ENCODE assay signal across 8 cellular contexts in genomic region chr16:89657442-89658220, GRCh38. TPM values are rescaled to one million over a fixed set of nuclear protein-coding genes. Genes with fewer than 3 reads are reported as not detected.
A peak's percentile ranks its signal among the peaks of the same experiment; 100 is the strongest.
DNase-seq lines count a peak whose midpoint lies in the region; ATAC-seq lines count a peak whose summit lies in the region.

TSS of gene CHMP1A (minus strand) at chr16:89657708. CDS start at chr16:89657588, 120 bp downstream.
TSS of gene SPATA33 (plus strand) at chr16:89657836. CDS start at chr16:89657912, 76 bp downstream.

- peak within 1 kb of the TSS; percentile 74 to 93 (median 88) for H3K27ac Mint-ChIP-seq in CD8-positive, alpha-beta memory T cell
- H3K27ac Mint-ChIP-seq in effector memory CD8-positive, alpha-beta T cell: peak within 1 kb of the TSS; percentile 88 to 92

- no peak within 1 kb of the TSS for H4K5ac ChIP-seq in mesendoderm (ENCODE audit: low read length)

- H4K8ac ChIP-seq in mesendoderm (ENCODE audit: low read depth, low read length): peak within 1 kb of the TSS; percentile 69

- no peak within 1 kb of the TSS for H3K4ac ChIP-seq in mesendoderm (ENCODE audit: low read depth, low read length)

- peaks cover 19% of the 10 kb centered on the region for H3K79me2 ChIP-seq in mesendoderm (ENCODE audit: control insufficient read depth, insufficient read depth, low read length)

- peaks cover 4% of the 10 kb centered on the region for H3K36me3 ChIP-seq in CD8-positive, alpha-beta memory T cell (ENCODE audit: insufficient read depth, low read length)
- H3K36me3 ChIP-seq in mesendoderm (ENCODE audit: control insufficient read depth, insufficient read depth, low read length): peaks cover 3% of the 10 kb centered on the region

- peaks cover 28 to 47% (median 44%) of the 10 kb centered on the region in 3 donors for H3K4me1 Mint-ChIP-seq in CD8-positive, alpha-beta memory T cell
- H3K4me1 Mint-ChIP-seq in effector memory CD8-positive, alpha-beta T cell (ENCODE audit: low read depth in 2 of 2): peaks cover 20 to 28% of the 10 kb centered on the region in 2 donors

- H3K27ac ChIP-seq in CD8-positive, alpha-beta memory T cell (ENCODE audit: low read depth, low read length): peak within 1 kb of the TSS; percentile 89
- H3K27ac ChIP-seq in mesendoderm (ENCODE audit: low read depth, low read length): peak within 1 kb of the TSS; percentile 56

- H3K4me3 Mint-ChIP-seq in CD8-positive, alpha-beta memory T cell: peak within 1 kb of the TSS; percentile 79 to 92 (median 86)
- H3K4me3 Mint-ChIP-seq in effector memory CD8-positive, alpha-beta T cell: peak within 1 kb of the TSS; percentile 81 to 88

- H3K18ac ChIP-seq in mesendoderm (ENCODE audit: low read length): peak within 1 kb of the TSS; percentile 24

- H3K4me3 ChIP-seq in CD8-positive, alpha-beta memory T cell (ENCODE audit: low read length): peak within 1 kb of the TSS; percentile 92
- peak within 1 kb of the TSS; percentile 95 for H3K4me3 ChIP-seq in mesendoderm (ENCODE audit: low read length)

- peak within 1 kb of the TSS; percentile 98 for H3K56ac ChIP-seq in mesendoderm (ENCODE audit: low read length)

- peaks cover 21% of the 10 kb centered on the region for H3K4me1 ChIP-seq in CD8-positive, alpha-beta memory T cell (ENCODE audit: insufficient read depth, low read length)
- peaks cover 2% of the 10 kb centered on the region for H3K4me1 ChIP-seq in mesendoderm (ENCODE audit: control insufficient read depth, low read depth, low read length)

- H3K4me2 ChIP-seq in mesendoderm (ENCODE audit: low read length): peak within 1 kb of the TSS; percentile 78

- H3K79me1 ChIP-seq in mesendoderm (ENCODE audit: low read length): peaks cover 19% of the 10 kb centered on the region

- WGBS in mesendoderm (ENCODE audit: extremely low coverage, insufficient coverage, low lambda C conversion rate): no CpG with 5 or more reads among the region's 99 CpGs

- H3K27me3 Mint-ChIP-seq in CD8-positive, alpha-beta memory T cell: no peaks in the 10 kb centered on the region
- H3K27me3 Mint-ChIP-seq in effector memory CD8-positive, alpha-beta T cell: no peaks in the 10 kb centered on the region

- peaks cover 0 to 26% (median 7%) of the 10 kb centered on the region in 3 donors for H3K36me3 Mint-ChIP-seq in CD8-positive, alpha-beta memory T cell
- peaks cover 58% of the 10 kb centered on the region for H3K36me3 Mint-ChIP-seq in effector memory CD8-positive, alpha-beta T cell (ENCODE audit: insufficient read depth)

- H3K9me3 Mint-ChIP-seq in CD8-positive, alpha-beta memory T cell: peaks cover 0 to 2% (median 0%) of the 10 kb centered on the region in 5 donors
- no peaks in the 10 kb centered on the region for H3K9me3 Mint-ChIP-seq in effector memory CD8-positive, alpha-beta T cell

- H2BK120ac ChIP-seq in mesendoderm (ENCODE audit: low read depth, low read length): no peak within 1 kb of the TSS

- H2BK15ac ChIP-seq in mesendoderm (replicated peaks; ENCODE audit: low read depth): no peak within 1 kb of the TSS

- peak within 1 kb of the TSS; percentile 92 for H3K9ac ChIP-seq in mesendoderm (ENCODE audit: low read length)

- ATAC-seq in GM19452 (IDR thresholded peaks at IDR 0.05; ENCODE audit: unreplicated experiment): peak; percentile 90
- ATAC-seq in HG03571 (IDR thresholded peaks at IDR 0.05; ENCODE audit: unreplicated experiment): peak; percentile 86
- ATAC-seq in effector memory CD8-positive, alpha-beta T cell (replicated peaks): peak; percentile 90

- no peak within 1 kb of the TSS for H2AK5ac ChIP-seq in mesendoderm (ENCODE audit: low read length)

- CTCF ChIA-PET in CD8-positive, alpha-beta memory T cell (lab: Charles Lee): interaction anchor here (3.6 kb wide), 1 partner anchor 42 kb away, joined by 15 read pairs; no protein-coding TSS in a partner anchor
- CTCF ChIA-PET in activated CD8-positive, alpha-beta memory T cell treated with anti-CD3 and anti-CD28 coated beads for 36 hours (lab: Charles Lee): interaction anchor here (0.5 to 1.7 kb wide), 3 partner anchors 16 to 301 kb away, joined by 4 to 8 read pairs (median 6); no protein-coding TSS in a partner anchor

- no peaks in the 10 kb centered on the region for H3K27me3 ChIP-seq in CD8-positive, alpha-beta memory T cell (ENCODE audit: insufficient read depth, low read length, poor library complexity, severe bottlenecking)
- H3K27me3 ChIP-seq in mesendoderm (ENCODE audit: insufficient read depth, low read length, poor library complexity): no peaks in the 10 kb centered on the region

- no peak within 1 kb of the TSS for H2BK5ac ChIP-seq in mesendoderm (ENCODE audit: low read length)

- no peaks in the 10 kb centered on the region for H3K9me3 ChIP-seq in CD8-positive, alpha-beta memory T cell (ENCODE audit: low read length)

- POLR2A ChIA-PET in CD8-positive, alpha-beta memory T cell (lab: Charles Lee): interaction anchor here (0.6 to 0.8 kb wide), 3 partner anchors 29 to 417 kb away, joined by 3 to 4 read pairs (median 3); partner anchors contain the start of gene CDK10
- POLR2A ChIA-PET in activated CD8-positive, alpha-beta memory T cell treated with anti-CD3 and anti-CD28 coated beads for 36 hours (lab: Charles Lee): no interaction called here

- DNase-seq in CD8-positive, alpha-beta memory T cell: peak; percentile 92 to 95 (median 93)
- peak; percentile 62 for DNase-seq in NK-92 (lab: John Stamatoyannopoulos, UW; ENCODE audit: unreplicated experiment)
- peak; percentile 90 to 93 (median 92) for DNase-seq in effector memory CD8-positive, alpha-beta T cell
- DNase-seq in mesendoderm: peak; percentile 93
- DNase-seq in stimulated activated CD8-positive, alpha-beta memory T cell treated with anti-CD3 and anti-CD28 coated beads, Interleukin-12 subunit alpha, Interleukin-12 subunit beta, amount 100 ng/mL, for 4 hours (ENCODE audit: low read depth): peak; percentile 90

- H3K23ac ChIP-seq in mesendoderm (ENCODE audit: low read length): peak within 1 kb of the TSS; percentile 0

RNA-seq across cellular contexts. Expression of gene CHMP1A, which starts in this region (rescaled TPM):
- 10 to 100 TPM; 81.4 to 94.0 TPM for total RNA-seq in CD8-positive, alpha-beta memory T cell
- 72.1 TPM for polyA plus RNA-seq in CD8-positive, alpha-beta memory T cell
- total RNA-seq in activated CD8-positive, alpha-beta memory T cell treated with anti-CD3 and anti-CD28 coated beads for 36 hours: 10 to 100 TPM; 80.5 to 80.8 TPM
- 41.3 TPM for polyA plus RNA-seq in mesendoderm (2013, experiment 1 of 2)
- polyA plus RNA-seq in mesendoderm (2013, experiment 2 of 2): 41.5 TPM

RNA-seq across cellular contexts. Expression of gene SPATA33, which starts in this region (rescaled TPM):
- 10 to 100 TPM; 16.9 TPM for total RNA-seq in CD8-positive, alpha-beta memory T cell
- 2.3 TPM for polyA plus RNA-seq in CD8-positive, alpha-beta memory T cell
- total RNA-seq in activated CD8-positive, alpha-beta memory T cell treated with anti-CD3 and anti-CD28 coated beads for 36 hours: 10 to 100 TPM; 13.7 to 14.4 TPM
- 16.3 TPM for polyA plus RNA-seq in mesendoderm (2013, experiment 1 of 2)
- polyA plus RNA-seq in mesendoderm (2013, experiment 2 of 2): 15.7 TPM

Comparison
In these comparisons a context has a peak if more than half of its experiments do, and no peak if none do; other contexts are left out.
1. Peak in every context shown above with its lines: DNase-seq, ATAC-seq, H3K4me3 ChIP-seq and H3K27ac ChIP-seq.